Comparison of ENCODE assay signal across 8 cellular contexts in genomic region chr9:127802576-127803443, GRCh38. TPM values are rescaled to one million over a fixed set of nuclear protein-coding genes. Genes with fewer than 3 reads are reported as not detected.
A peak's percentile ranks its signal among the peaks of the same experiment; 100 is the strongest.
DNase-seq lines count a peak whose midpoint lies in the region; ATAC-seq and TF ChIP-seq lines count a peak whose summit lies in the region.

Gene FPGS, plus strand, starts transcription at chr9:127802882. Its CDS starts 43 bp downstream, at chr9:127802925.

- peaks cover 5% of the 10 kb centered on the region for H3K36me3 ChIP-seq in BE2C
- peaks cover 0 to 38% of the 10 kb centered on the region in 2 donors for H3K36me3 ChIP-seq in left lung

- intact Hi-C loops in left lung (cut with DNase I) = no loop called here

- H3K4me1 ChIP-seq in BE2C (no peaks in the 10 kb centered on the region), left lung (peaks cover 16 to 43% of the 10 kb centered on the region in 2 donors)

- TF ChIP-seq POLR2A in GM19099 (IDR thresholded peaks at IDR 0.05; ENCODE audit: extremely low read depth, insufficient read length, low read depth) = peak; percentile 91

- no peaks in the 10 kb centered on the region for H3K9me3 ChIP-seq in BE2C
- H3K9me3 ChIP-seq in left lung = no peaks in the 10 kb centered on the region

- H3K27me3 ChIP-seq in BE2C (no peaks in the 10 kb centered on the region), left lung (no peaks in the 10 kb centered on the region)

- ATAC-seq in HG03378 (IDR thresholded peaks at IDR 0.05; ENCODE audit: unreplicated experiment) = peak; percentile 55
- peak; percentile 88 for ATAC-seq in left lung

- H3K4me3 ChIP-seq in BE2C (ENCODE audit: low read depth, low read length) = peak within 1 kb of the TSS; percentile 92
- H3K4me3 ChIP-seq in left lung = peak within 1 kb of the TSS; percentile 70 to 71

- peak; percentile 90 for DNase-seq in BE2C
- DNase-seq in NCI-H526 treated with DMSO at 0.1 percent for 48 hours (lab: John Stamatoyannopoulos, UW) = peak; percentile 57
- peak; percentile 79 for DNase-seq in activated CD4-positive, alpha-beta T cell treated with anti-CD3 and anti-CD28 coated beads, Interleukin-2, amount 50 U/mL, for 1 hour
- DNase-seq in dedifferentiated amniotic fluid mesenchymal stem cell (ENCODE audit: extremely low spot score) = peak; percentile 64
- peak; percentile 91 to 93 for DNase-seq in left lung
- peak; percentile 73 to 79 for DNase-seq in stimulated activated CD4-positive, alpha-beta T cell treated with anti-CD3 and anti-CD28 coated beads, Interleukin-2, amount 100 ng/mL, for 48 hours

- no peak for TF ChIP-seq CTCF in BE2C (IDR thresholded peaks at IDR 0.05; ENCODE audit: low read depth, low read length)
- TF ChIP-seq CTCF in left lung (IDR thresholded peaks at IDR 0.05) = no peak

- peak within 1 kb of the TSS; percentile 90 to 92 for H3K27ac ChIP-seq in left lung

RNA-seq across cellular contexts. Expression of gene FPGS, which starts in this region (rescaled TPM):
- 75.4 TPM for polyA plus RNA-seq in BE2C (2012; ENCODE audit: insufficient read depth, insufficient read length, low read depth)
- total RNA-seq in left lung = 10 to 100 TPM; 59.3 to 97.4 TPM

Comparison
In these comparisons a context has a peak if more than half of its experiments do, and no peak if none do; other contexts are left out.
1. Peak in every context shown above with its lines: DNase-seq, ATAC-seq, H3K4me3 ChIP-seq and H3K27ac ChIP-seq.